Comparison of ENCODE assay signal across 7 cellular contexts in genomic region chr13:93640452-93640851, GRCh38.
"Had no signal": no experiment of that assay in that cellular context is flagged by ENCODE, and none has a peak within 500 bp of the region (broad histone marks: within the 10 kb centered on the region; RNA-seq: fewer than 3 reads in every experiment).

No MANE protein-coding gene starts in this region.

- DNase-seq: IMR-90, KBM-7, KG1 had no signal

- FAIRE-seq: HTR-8/SVneo, K562 had no signal

- H3K4me3 ChIP-seq: K562 had no signal

- H3K4me2 ChIP-seq: KMS-11 had no signal

- ATAC-seq: K562 had no signal

- H3K9ac ChIP-seq: KMS-11 had no signal

- H3K27ac ChIP-seq: HL-60, KMS-11 had no signal
